ENCODE assay signal across 8 cellular contexts in the genomic region with DNA sequence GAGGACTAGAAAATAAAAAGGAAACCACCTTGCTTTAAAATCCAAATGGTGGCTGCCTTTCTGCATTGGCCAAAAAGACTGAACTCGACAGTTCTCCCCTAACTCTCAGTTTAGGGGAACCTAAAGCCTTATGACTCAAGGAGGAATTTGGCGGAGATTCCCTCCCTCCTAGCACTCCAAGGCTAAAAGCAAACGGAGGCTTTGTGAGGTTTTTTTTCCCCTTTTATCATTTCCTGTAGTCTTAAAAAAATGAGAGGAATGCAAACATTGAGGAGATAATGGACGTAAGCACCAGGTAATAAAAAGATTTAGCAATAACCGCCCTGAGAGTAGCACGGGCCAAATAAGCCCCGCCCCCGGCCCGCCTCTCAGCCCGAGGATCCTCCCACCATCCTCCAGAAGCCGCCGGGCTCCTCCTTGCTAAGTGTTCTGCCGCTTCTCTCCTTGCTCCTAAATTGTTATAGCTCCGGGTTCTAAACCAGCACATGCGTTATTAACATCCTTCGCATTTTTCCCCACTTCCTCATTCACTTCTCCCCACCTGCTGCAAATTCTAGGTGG. TPM values are rescaled to one million over a fixed set of nuclear protein-coding genes. Genes with fewer than 3 reads are reported as not detected.
DNase-seq lines count a peak whose midpoint lies in the region; ATAC-seq, FAIRE-seq and TF ChIP-seq lines count a peak whose summit lies in the region.

No MANE protein-coding gene starts in this region.

- peak overlapping the region; percentile 64 to 73 for H3K27ac ChIP-seq in liver (ENCODE audit: low read depth in 1 of 2, low read length in 2 of 2)

- H3K4me1 Mint-ChIP-seq in chondrocyte (ENCODE audit: low read depth) = peaks cover 63% of the 10 kb centered on the region

- no peak for ATAC-seq in GM19397 (IDR thresholded peaks at IDR 0.05; ENCODE audit: unreplicated experiment)
- ATAC-seq in HG03025 (IDR thresholded peaks at IDR 0.05; ENCODE audit: low FRiP score, unreplicated experiment) = no peak

- H3K36me3 Mint-ChIP-seq in chondrocyte (ENCODE audit: low read depth) = no peaks in the 10 kb centered on the region

- WGBS in liver = 5% methylated on average over 16 of the region's 16 CpGs

- H3K4me3 ChIP-seq in WI38 (ENCODE audit: low read depth, low read length) = peak overlapping the region; percentile 8; the same call in 1 of the 2 replicates
- no peak overlapping the region for H3K4me3 ChIP-seq in liver (ENCODE audit: low read depth in 1 of 3, low read length in 3 of 3)

- no peaks in the 10 kb centered on the region for H3K36me3 ChIP-seq in liver (ENCODE audit: control insufficient read depth in 4 of 4, insufficient read depth in 3 of 4, low read depth in 1 of 4, low read length in 3 of 4)

- H3K9me3 Mint-ChIP-seq in chondrocyte (ENCODE audit: low read depth) = no peaks in the 10 kb centered on the region

- H3K27ac Mint-ChIP-seq in chondrocyte (ENCODE audit: unreplicated experiment) = peak overlapping the region; percentile 77

- H3K4me1 ChIP-seq in liver (ENCODE audit: control insufficient read depth in 4 of 4, insufficient read depth in 4 of 4, low read length in 3 of 4) = peaks cover 14 to 43% (median 32%) of the 10 kb centered on the region in 4 donors

- no peak for TF ChIP-seq CTCF in WI38 (IDR thresholded peaks at IDR 0.05; ENCODE audit: low read depth, low read length)
- TF ChIP-seq CTCF in chondrocyte (IDR thresholded peaks at IDR 0.05) = no peak
- TF ChIP-seq CTCF in liver (IDR thresholded peaks at IDR 0.05; ENCODE audit: low read depth, low read length, missing input control) = no peak

- H3K27me3 ChIP-seq in liver (ENCODE audit: control insufficient read depth in 4 of 4, insufficient read depth in 4 of 4, low read length in 3 of 4) = no peaks in the 10 kb centered on the region

- DNase-seq in NAMALWA (ENCODE audit: low spot score) (peak; percentile 60), chondrocyte (ENCODE audit: low spot score) (no peak)
- DNase-seq in stimulated activated CD4-positive, alpha-beta T cell treated with anti-CD3 and anti-CD28 coated beads, TNF-alpha, amount 100 ng/mL, for 1 hour (ENCODE audit: low read depth in 3 of 3, low spot score in 1 of 3) = peak; percentile 21 to 39 (median 22)

- peak; percentile 98 for FAIRE-seq in G401.6 (lab: Jason Lieb, UNC)

- TF ChIP-seq RAD21 in liver (IDR thresholded peaks at IDR 0.05) = peak; percentile 24 to 41

- no peaks in the 10 kb centered on the region for H3K27me3 Mint-ChIP-seq in chondrocyte (ENCODE audit: low read depth)

- peak overlapping the region; percentile 16 for H3K4me3 Mint-ChIP-seq in chondrocyte (ENCODE audit: unreplicated experiment)

- H3K9ac ChIP-seq in liver (ENCODE audit: low read depth in 1 of 2, low read length in 2 of 2) = no peak overlapping the region

- no peaks in the 10 kb centered on the region for H3K9me3 ChIP-seq in liver (ENCODE audit: control insufficient read depth in 4 of 4, low read length in 3 of 4)

TF ChIP-seq in liver, 16 proteins besides CTCF, POLR2A, EP300 and RAD21:
- TF ChIP-seq FOXA1 (IDR thresholded peaks at IDR 0.05) = peak; percentile 26
- TF ChIP-seq RXRA (IDR thresholded peaks at IDR 0.05) = peak; percentile 24 to 47
- peak in 1 of 2 donors; percentile 56 for TF ChIP-seq EGR1 (IDR thresholded peaks at IDR 0.05; ENCODE audit: low read depth in 2 of 2)
- peak; percentile 37 for TF ChIP-seq SP1 (IDR thresholded peaks at IDR 0.05)
- TF ChIP-seq, protein P1, sequence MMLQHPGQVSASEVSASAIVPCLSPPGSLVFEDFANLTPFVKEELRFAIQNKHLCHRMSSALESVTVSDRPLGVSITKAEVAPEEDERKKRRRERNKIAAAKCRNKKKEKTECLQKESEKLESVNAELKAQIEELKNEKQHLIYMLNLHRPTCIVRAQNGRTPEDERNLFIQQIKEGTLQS (IDR thresholded peaks at IDR 0.05) = no peak
- peak; percentile 44 to 46 for TF ChIP-seq JUND (IDR thresholded peaks at IDR 0.05)
- TF ChIP-seq GABPA (IDR thresholded peaks at IDR 0.05 in 1 of 2, conservative IDR thresholded peaks at IDR 0.05 in 1 of 2) = peak in 1 of 2 donors; percentile 45
- TF ChIP-seq YY1 (IDR thresholded peaks at IDR 0.05) = peak; percentile 86
- TF ChIP-seq REST (IDR thresholded peaks at IDR 0.05) = no peak
- peak; percentile 22 to 43 for TF ChIP-seq HNF4A (conservative IDR thresholded peaks at IDR 0.05)
- TF ChIP-seq, protein P2, sequence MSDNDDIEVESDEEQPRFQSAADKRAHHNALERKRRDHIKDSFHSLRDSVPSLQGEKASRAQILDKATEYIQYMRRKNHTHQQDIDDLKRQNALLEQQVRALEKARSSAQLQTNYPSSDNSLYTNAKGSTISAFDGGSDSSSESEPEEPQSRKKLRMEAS (IDR thresholded peaks at IDR 0.05) = peak; percentile 48
- TF ChIP-seq TAF1 (conservative IDR thresholded peaks at IDR 0.05) = no peak

RNA-seq across cellular contexts. Expression of gene KIFC3, which starts 5.8 kb away (rescaled TPM):
- total RNA-seq in chondrocyte (74.4 to 135 TPM (median 75.6 TPM) in 3 replicates), liver (100 to 1,000 TPM in 1 of 2 donors, 10 to 100 TPM in 1; 22.2 to 103 TPM)
- polyA plus RNA-seq in liver = 10 to 100 TPM; 16.5 to 32.7 TPM
